In the genomic region with DNA sequence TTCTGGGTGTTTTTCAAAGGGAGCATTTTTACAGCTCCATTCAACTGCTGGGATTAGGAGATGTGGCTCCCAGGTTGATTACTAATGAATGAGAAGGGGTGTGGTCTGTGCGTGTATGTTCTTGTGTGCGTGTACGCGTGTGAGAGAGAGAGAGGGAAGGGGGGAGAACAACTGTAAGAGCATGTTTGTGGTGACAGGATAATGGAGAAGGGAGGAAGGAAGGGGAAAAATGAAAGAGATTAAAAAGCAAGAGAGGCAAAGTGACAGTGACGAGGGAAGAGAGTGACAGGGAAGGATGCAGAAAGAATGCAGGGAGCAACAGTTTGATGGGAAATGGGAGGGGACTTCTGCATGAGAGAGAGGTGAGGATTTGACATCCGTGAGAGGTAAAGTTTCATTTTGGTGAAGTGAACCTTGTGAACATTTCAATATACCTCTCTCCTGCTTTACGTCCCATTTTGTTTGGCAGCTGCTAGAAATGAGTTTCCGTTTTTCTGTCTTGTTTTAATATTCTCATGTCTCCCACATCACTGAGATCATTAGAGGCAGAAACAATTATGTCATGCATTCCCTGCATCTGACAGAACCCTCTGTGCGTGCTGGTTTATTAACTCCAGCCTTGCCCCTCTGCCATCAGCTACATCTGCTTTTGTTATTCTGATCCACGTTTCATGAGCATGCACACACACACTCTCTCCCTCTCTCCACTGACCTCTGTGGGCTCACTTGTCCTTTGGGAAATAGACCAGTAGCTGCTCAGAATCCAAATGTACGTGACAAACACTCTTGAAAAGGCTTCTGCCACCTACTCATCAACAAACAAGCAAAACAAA, we compare ENCODE assay signal across 8 cellular contexts.
DNase-seq lines count a peak whose midpoint lies in the region; ATAC-seq and TF ChIP-seq lines count a peak whose summit lies in the region.

No MANE protein-coding gene starts in this region.

- no peak for ATAC-seq in GM18517 (IDR thresholded peaks at IDR 0.05; ENCODE audit: unreplicated experiment)

- H3K27me3 ChIP-seq in MG63 (no peaks in the 10 kb centered on the region), brain microvascular endothelial cell (replicated peaks) (no peaks in the 10 kb centered on the region), suprapubic skin (no peaks in the 10 kb centered on the region)

- H3K36me3 ChIP-seq in MG63 (no peaks in the 10 kb centered on the region), brain microvascular endothelial cell (replicated peaks) (no peaks in the 10 kb centered on the region), suprapubic skin (no peaks in the 10 kb centered on the region)

- WGBS in suprapubic skin = 5% methylated on average over 11 of the region's 11 CpGs

- no peak for TF ChIP-seq CTCF in brain microvascular endothelial cell (IDR thresholded peaks at IDR 0.05; ENCODE audit: low read depth, low read length, missing control alignments)
- TF ChIP-seq CTCF in suprapubic skin (IDR thresholded peaks at IDR 0.05) = no peak
- no peak for TF ChIP-seq CTCF in GM13977 (IDR thresholded peaks at IDR 0.05; ENCODE audit: extremely low read depth, insufficient read depth, missing control alignments)

- in situ Hi-C loops in G401 (cut with HindIII; ENCODE audit: low sequenced_read_pairs) (no loop called here), brain microvascular endothelial cell (cut with HindIII; ENCODE audit: low pct_ligation_motif_present, low sequenced_read_pairs) (no loop called here), GM13977 (cut with MboI; ENCODE audit: low pct_unique_long_range_greater_than_20kb, low sequenced_read_pairs, unreplicated experiment) (loop anchor here (25.0 kb wide), 1 partner anchor 948 kb away; no protein-coding TSS in a partner anchor)

- peak; percentile 77 for DNase-seq in G401 (ENCODE audit: low spot score)
- DNase-seq in MG63 = peak; percentile 86
- DNase-seq in brain microvascular endothelial cell = peak; percentile 74
- DNase-seq in left kidney (ENCODE audit: low read depth, low spot score) = peak; percentile 58
- DNase-seq in suprapubic skin (ENCODE audit: low spot score in 2 of 2) = no peak
- DNase-seq in iPS-NIHi7 (ENCODE audit: extremely low spot score) = no peak
- DNase-seq in GM13977 (ENCODE audit: low spot score) = no peak

- peaks cover 15% of the 10 kb centered on the region for H3K4me1 ChIP-seq in suprapubic skin

- TF ChIP-seq EP300 in suprapubic skin (IDR thresholded peaks at IDR 0.05) = no peak

- H3K4me3 ChIP-seq in MG63 (peak overlapping the region; percentile 56), brain microvascular endothelial cell (ENCODE audit: low read depth, low read length) (peak overlapping the region; percentile 66), suprapubic skin (peak overlapping the region; percentile 69)

- no peak for TF ChIP-seq POLR2A in suprapubic skin (IDR thresholded peaks at IDR 0.05)

- H3K9me3 ChIP-seq in MG63 = peaks cover 4% of the 10 kb centered on the region
- H3K9me3 ChIP-seq in suprapubic skin = no peaks in the 10 kb centered on the region

- H3K27ac ChIP-seq in brain microvascular endothelial cell = peak overlapping the region; percentile 95
- peak overlapping the region; percentile 88 for H3K27ac ChIP-seq in suprapubic skin

Comparison
In these comparisons a context has a peak if more than half of its experiments do, and no peak if none do; other contexts are left out.
1. DNase-seq: peak in G401 (single experiment), MG63 (single experiment), brain microvascular endothelial cell (single experiment) and left kidney (single experiment); none in suprapubic skin (0 of 2), iPS-NIHi7 (single experiment) and GM13977 (single experiment).
2. Peak in every context shown above with its lines, with median percentiles within 50 percentile points of each other: H3K4me3 ChIP-seq.